Comparison of ENCODE assay signal across 9 cellular contexts in the genomic region with DNA sequence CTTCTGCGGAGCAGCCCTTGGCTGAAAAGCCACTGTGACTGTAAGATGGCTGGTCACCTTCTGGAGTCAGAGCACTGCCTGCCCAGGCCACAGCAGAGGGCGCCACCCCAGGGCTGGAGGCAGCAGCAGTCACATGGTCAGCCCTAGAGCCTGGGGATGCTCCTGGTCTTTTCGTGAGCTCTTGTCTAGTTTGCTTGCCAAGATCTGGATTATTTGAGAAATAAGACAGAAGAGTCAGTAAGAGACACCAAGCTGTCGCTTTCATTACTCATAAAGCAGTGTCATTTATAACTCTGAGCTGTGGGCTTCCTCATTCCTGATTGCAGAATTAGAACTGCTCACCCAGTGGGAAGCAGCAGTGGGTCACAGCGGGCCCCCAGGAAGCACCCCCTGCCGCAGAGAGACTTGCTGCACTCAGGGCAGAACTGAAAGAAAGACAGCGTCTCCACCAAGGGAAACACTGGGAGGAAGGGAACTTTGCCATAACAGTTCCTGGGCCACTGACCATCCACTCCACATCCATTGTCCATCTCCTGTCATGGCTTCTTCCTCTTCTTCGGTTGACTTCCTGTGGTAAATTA. TPM values are rescaled to one million over a fixed set of nuclear protein-coding genes. Genes with fewer than 3 reads are reported as not detected.
DNase-seq lines count a peak whose midpoint lies in the region; ATAC-seq, FAIRE-seq and TF ChIP-seq lines count a peak whose summit lies in the region.
"Had no signal": no experiment of that assay in that cellular context is flagged by ENCODE, and none has a peak within 500 bp of the region (broad histone marks: within the 10 kb centered on the region; RNA-seq: fewer than 3 reads in every experiment).

No MANE protein-coding gene starts in this region.

- no peaks in the 10 kb centered on the region for H3K27me3 Mint-ChIP-seq in activated naive CD8-positive, alpha-beta T cell

- H3K27me3 ChIP-seq in heart right ventricle (no peaks in the 10 kb centered on the region), sigmoid colon (no peaks in the 10 kb centered on the region)

- H3K4me3 ChIP-seq in heart right ventricle (peak overlapping the region in 1 of 10 donors; percentile 14), sigmoid colon (no peak overlapping the region)
- H3K4me3 ChIP-seq: thoracic aorta had no signal

- TF ChIP-seq POLR2A in sigmoid colon (IDR thresholded peaks at IDR 0.05) = no peak
- no peak for TF ChIP-seq POLR2A in H54 (IDR thresholded peaks at IDR 0.05; ENCODE audit: low read depth, low read length)

- peak overlapping the region; percentile 71 for H3K27ac Mint-ChIP-seq in activated naive CD8-positive, alpha-beta T cell

- WGBS in heart right ventricle, 2 donors = 67 to 70% methylated on average over 8 of the region's 8 CpGs
- 61 to 82% methylated on average over 8 of the region's 8 CpGs for WGBS in sigmoid colon, 2 donors

- peaks cover 23% of the 10 kb centered on the region for H3K4me1 Mint-ChIP-seq in activated naive CD8-positive, alpha-beta T cell (ENCODE audit: low read depth)

- no peaks in the 10 kb centered on the region for H3K9me3 Mint-ChIP-seq in activated naive CD8-positive, alpha-beta T cell (ENCODE audit: low read depth)

- H3K36me3 ChIP-seq in heart right ventricle (peaks cover 0 to 52% (median 7%) of the 10 kb centered on the region in 9 donors), sigmoid colon (peaks cover 0 to 30% (median 6%) of the 10 kb centered on the region in 4 donors)

- H3K9me3 ChIP-seq in heart right ventricle (no peaks in the 10 kb centered on the region), sigmoid colon (no peaks in the 10 kb centered on the region)
- H3K9me3 ChIP-seq: thoracic aorta had no signal

- DNase-seq in NCI-H1105 treated with DMSO at 0.1 percent for 48 hours (lab: John Stamatoyannopoulos, UW) (peak; percentile 21), NCI-H1105 (lab: John Stamatoyannopoulos, UW) (no peak), NCI-H2196 (lab: John Stamatoyannopoulos, UW; ENCODE audit: unreplicated experiment) (peak; percentile 20), heart right ventricle (peak; percentile 23 to 31), sigmoid colon (no peak), NCI-H345 (lab: John Stamatoyannopoulos, UW) (no peak), H54 (ENCODE audit: insufficient read length, low spot score) (no peak)

- peak; percentile 48 to 63 (median 56) for ATAC-seq in heart right ventricle

- no peaks in the 10 kb centered on the region for H3K36me3 Mint-ChIP-seq in activated naive CD8-positive, alpha-beta T cell

- no peak for FAIRE-seq in H54 (lab: Jason Lieb, UNC)

- no peak for TF ChIP-seq EP300 in sigmoid colon (IDR thresholded peaks at IDR 0.05)

- peak in 7 of 9 donors; percentile 21 to 51 (median 33) for TF ChIP-seq CTCF in heart right ventricle (IDR thresholded peaks at IDR 0.05)
- peak in 1 of 4 experiments; percentile 8 for TF ChIP-seq CTCF in sigmoid colon (IDR thresholded peaks at IDR 0.05)

- peak overlapping the region in 7 of 10 donors; percentile 15 to 90 (median 29) for H3K27ac ChIP-seq in heart right ventricle
- peak overlapping the region; percentile 10 to 54 (median 48) for H3K27ac ChIP-seq in sigmoid colon

- H3K4me1 ChIP-seq in heart right ventricle = peaks cover 0 to 61% (median 21%) of the 10 kb centered on the region in 9 donors
- peaks cover 0 to 25% (median 7%) of the 10 kb centered on the region in 4 donors for H3K4me1 ChIP-seq in sigmoid colon

- intact Hi-C loops in heart right ventricle (cut with DNase I) = no loop called here
- intact Hi-C loops in sigmoid colon (cut with DNase I) = no loop called here

- no peak overlapping the region for H3K4me3 Mint-ChIP-seq in activated naive CD8-positive, alpha-beta T cell

RNA-seq across cellular contexts. Expression of a gene that starts 56.7 kb away (rescaled TPM):
- total RNA-seq in heart right ventricle (10 to 100 TPM; 34.7 to 51.5 (median 36.8) TPM), sigmoid colon (10 to 100 TPM; 29.0 to 64.5 (median 43.9) TPM)
- polyA plus RNA-seq in heart right ventricle (10 to 100 TPM; 38.6 to 38.8 TPM), sigmoid colon (10 to 100 TPM; 15.0 to 57.5 (median 22.4) TPM)

Comparison
In these comparisons a context has a peak if more than half of its experiments do, and no peak if none do; other contexts are left out.
1. DNase-seq: peak in NCI-H1105 treated with DMSO at 0.1 percent for 48 hours (single experiment), NCI-H2196 (single experiment) and heart right ventricle (2 of 2); none in NCI-H1105 (single experiment), sigmoid colon (single experiment), NCI-H345 (single experiment) and H54 (single experiment).